ENCODE assay signal across 8 cellular contexts in the genomic region with DNA sequence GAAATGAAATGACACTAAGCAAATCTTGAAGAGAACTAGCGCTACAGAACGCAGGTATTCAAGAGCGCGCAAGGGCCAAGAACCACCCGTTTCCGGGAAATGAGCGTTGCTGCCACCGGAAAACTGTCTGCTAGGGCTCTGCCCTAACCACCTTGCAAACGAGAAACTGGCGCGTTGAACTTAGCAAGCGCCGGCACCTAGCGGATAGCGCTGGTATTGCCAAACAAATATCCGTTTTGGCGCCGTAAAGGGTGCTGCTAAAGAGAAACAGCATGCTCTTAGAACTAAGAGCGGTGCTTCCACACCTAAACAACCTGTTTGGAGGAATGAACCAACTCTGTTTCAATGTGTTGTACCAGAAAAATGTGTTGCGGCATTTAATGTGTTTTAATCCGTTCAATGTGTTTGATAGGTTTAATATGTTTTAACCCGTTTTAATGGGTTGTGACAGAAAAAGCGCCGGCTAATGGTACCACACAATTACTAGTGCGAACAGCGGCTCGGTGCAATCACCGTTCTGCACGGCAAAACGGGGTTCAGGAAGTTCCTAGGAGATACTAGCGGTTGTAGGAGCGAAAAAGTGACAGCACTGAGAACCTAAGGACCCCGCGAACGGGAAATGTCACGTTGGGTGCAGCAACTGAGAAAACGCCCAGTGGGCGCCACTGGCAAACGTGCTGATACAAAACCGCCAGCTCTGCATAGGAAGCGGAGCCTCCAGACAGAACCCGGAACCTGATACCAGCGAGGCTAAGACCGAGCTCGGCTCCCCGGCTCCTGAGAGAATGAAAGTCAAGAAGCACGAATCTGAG. TPM values are rescaled to one million over a fixed set of nuclear protein-coding genes. Genes with fewer than 3 reads are reported as not detected.
DNase-seq lines count a peak whose midpoint lies in the region; ATAC-seq and TF ChIP-seq lines count a peak whose summit lies in the region.

A gene with protein sequence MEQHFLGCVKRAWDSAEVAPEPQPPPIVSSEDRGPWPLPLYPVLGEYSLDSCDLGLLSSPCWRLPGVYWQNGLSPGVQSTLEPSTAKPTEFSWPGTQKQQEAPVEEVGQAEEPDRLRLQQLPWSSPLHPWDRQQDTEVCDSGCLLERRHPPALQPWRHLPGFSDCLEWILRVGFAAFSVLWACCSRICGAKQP (minus strand): TSS at position 33 of the 812 bp plus-strand sequence. CDS start 273 bp downstream, outside the sequence.

- TF ChIP-seq CTCF in RWPE2 (IDR thresholded peaks at IDR 0.05; ENCODE audit: poor library complexity, severe bottlenecking) (peak; percentile 93), fibroblast of villous mesenchyme (IDR thresholded peaks at IDR 0.05; ENCODE audit: insufficient read depth, low read depth, low read length) (peak; percentile 83)

- H4K8ac ChIP-seq in neuronal stem cell (ENCODE audit: low read depth, low read length): no peak within 1 kb of the TSS

- no peaks in the 10 kb centered on the region for H3K9me3 ChIP-seq in RWPE2 (ENCODE audit: severe bottlenecking)
- peaks cover 0 to 4% of the 10 kb centered on the region in 2 donors for H3K9me3 ChIP-seq in neuronal stem cell (replicated peaks in 1 of 2; ENCODE audit: control insufficient read depth in 2 of 2, insufficient read depth in 1 of 2, low read depth in 1 of 2, low read length in 2 of 2)

- WGBS in neuronal stem cell (ENCODE audit: extremely low coverage in 2 of 2, insufficient read length in 2 of 2, insufficient replicate concordance in 1 of 2), 2 donors: no CpG with 5 or more reads among the region's 47 CpGs

- H3K27ac ChIP-seq in RWPE2 (ENCODE audit: poor library complexity, severe bottlenecking) (peak within 1 kb of the TSS; percentile 81), neuronal stem cell (replicated peaks; ENCODE audit: low read length) (no peak within 1 kb of the TSS)

- H3K14ac ChIP-seq in neuronal stem cell (ENCODE audit: low read length): no peak within 1 kb of the TSS

- peak; percentile 56 for ATAC-seq in RWPE2 (ENCODE audit: low read depth)

- no peaks in the 10 kb centered on the region for H3K36me3 ChIP-seq in H7 (replicated peaks; ENCODE audit: control insufficient read depth, insufficient read depth, low read length)
- no peaks in the 10 kb centered on the region for H3K36me3 ChIP-seq in RWPE2 (ENCODE audit: low read depth)
- no peaks in the 10 kb centered on the region for H3K36me3 ChIP-seq in neuronal stem cell (replicated peaks in 1 of 2; ENCODE audit: control insufficient read depth in 2 of 2, insufficient read depth in 2 of 2, low read length in 2 of 2)

- H3K4me1 ChIP-seq in RWPE2 (ENCODE audit: insufficient read depth, poor library complexity, severe bottlenecking): no peaks in the 10 kb centered on the region
- peaks cover 2 to 16% of the 10 kb centered on the region in 2 donors for H3K4me1 ChIP-seq in neuronal stem cell (ENCODE audit: control insufficient read depth in 2 of 2, insufficient read depth in 1 of 2, low read depth in 1 of 2, low read length in 2 of 2)

- H3K27me3 ChIP-seq in H7 (ENCODE audit: control insufficient read depth, insufficient read depth, low read length) (peaks cover 94% of the 10 kb centered on the region), RWPE2 (ENCODE audit: insufficient read depth, poor library complexity, severe bottlenecking) (no peaks in the 10 kb centered on the region), neuronal stem cell (ENCODE audit: control insufficient read depth in 3 of 3, insufficient read depth in 3 of 3, low read depth in 1 of 3, low read length in 3 of 3) (peaks cover 0 to 88% (median 26%) of the 10 kb centered on the region in 3 experiments)

- H3K4me3 ChIP-seq in H7 (ENCODE audit: insufficient read depth, low read depth, low read length) (peak within 1 kb of the TSS; percentile 41), RWPE2 (ENCODE audit: severe bottlenecking) (peak within 1 kb of the TSS; percentile 37), fibroblast of villous mesenchyme (ENCODE audit: low read depth, low read length) (peak within 1 kb of the TSS; percentile 76), neuronal stem cell (ENCODE audit: low read length in 2 of 2) (peak within 1 kb of the TSS in 1 of 2 donors; percentile 66)

- H2AFZ ChIP-seq in neuronal stem cell (ENCODE audit: low read length): peak within 1 kb of the TSS; percentile 87

- H2AK5ac ChIP-seq in neuronal stem cell (ENCODE audit: low read depth, low read length): no peak within 1 kb of the TSS

- H3K79me1 ChIP-seq in neuronal stem cell (ENCODE audit: low read depth, low read length): peaks cover 3% of the 10 kb centered on the region

- in situ Hi-C loops in G401 (cut with HindIII; ENCODE audit: low sequenced_read_pairs): no loop called here

- H4K91ac ChIP-seq in neuronal stem cell (ENCODE audit: low read depth, low read length, poor library complexity): no peak within 1 kb of the TSS

- H3K4me2 ChIP-seq in neuronal stem cell (ENCODE audit: insufficient read depth, low read length, poor library complexity, severe bottlenecking): peak within 1 kb of the TSS; percentile 34

- no peak within 1 kb of the TSS for H3K23ac ChIP-seq in neuronal stem cell (ENCODE audit: low read depth, low read length, poor library complexity)

- no peak within 1 kb of the TSS for H2BK5ac ChIP-seq in neuronal stem cell (ENCODE audit: low read length)

- H3K9ac ChIP-seq in neuronal stem cell (ENCODE audit: low read depth, low read length, poor library complexity): no peak within 1 kb of the TSS

- H2BK12ac ChIP-seq in neuronal stem cell (ENCODE audit: low read length): no peak within 1 kb of the TSS

- H3K18ac ChIP-seq in neuronal stem cell (ENCODE audit: low read length): no peak within 1 kb of the TSS

- DNase-seq in G401 (ENCODE audit: low spot score): peak; percentile 71
- DNase-seq in H7: no peak
- DNase-seq in M059J (ENCODE audit: low read depth): peak; percentile 97
- peak; percentile 87 for DNase-seq in RWPE2 (ENCODE audit: low spot score)
- DNase-seq in activated T-helper 9 cell treated with anti-CD3 and anti-CD28 coated beads, Interleukin-2, amount 50 U/mL, for 16 hours (ENCODE audit: low read depth): peak; percentile 85
- peak; percentile 97 for DNase-seq in fibroblast of villous mesenchyme (ENCODE audit: low read depth)
- DNase-seq in neuronal stem cell (ENCODE audit: low spot score): no peak
- peak; percentile 92 for DNase-seq in superior temporal gyrus (ENCODE audit: extremely low spot score)

- H2BK15ac ChIP-seq in neuronal stem cell (ENCODE audit: low read length): no peak within 1 kb of the TSS

- H2BK120ac ChIP-seq in neuronal stem cell (ENCODE audit: low read depth, low read length): no peak within 1 kb of the TSS

- no peak within 1 kb of the TSS for H3K4ac ChIP-seq in neuronal stem cell (ENCODE audit: low read length)

RNA-seq across cellular contexts. Expression of the gene that starts here (rescaled TPM):
- 0.49 and 1.3 TPM in 2 replicates for total RNA-seq in G401 (2014; rRNA removed; shearing (Covaris generic))
- 0.63 and 0.83 TPM in 2 replicates for total RNA-seq in H7 (2014; rRNA removed; shearing (Covaris generic))
- 0.25 and 1.4 TPM in 2 replicates for total RNA-seq in M059J (2014; rRNA removed; shearing (Covaris generic))
- 2.9 and 3.9 TPM in 2 replicates for total RNA-seq in fibroblast of villous mesenchyme
- 0.07 TPM for polyA plus RNA-seq in neuronal stem cell (2013, experiment 1 of 2)
- 0.07 TPM for polyA plus RNA-seq in neuronal stem cell (2013, experiment 2 of 2)

Comparison
In these comparisons a context has a peak if more than half of its experiments do, and no peak if none do; other contexts are left out.
1. DNase-seq: peak in G401 (single experiment), M059J (single experiment), RWPE2 (single experiment), activated T-helper 9 cell treated with anti-CD3 and anti-CD28 coated beads, Interleukin-2, amount 50 U/mL, for 16 hours (single experiment), fibroblast of villous mesenchyme (single experiment) and superior temporal gyrus (single experiment); none in H7 (single experiment) and neuronal stem cell (single experiment).